ENCODE assay signal across 1 cellular context in genomic region chr3:127247292-127247691, GRCh38.
TF ChIP-seq lines count a peak whose summit lies in the region.

No MANE protein-coding gene starts in this region.

TF ChIP-seq in GM23338, 12 proteins besides CTCF, POLR2A, EP300 and RAD21 (continued from another document):
- TF ChIP-seq, protein P1, sequence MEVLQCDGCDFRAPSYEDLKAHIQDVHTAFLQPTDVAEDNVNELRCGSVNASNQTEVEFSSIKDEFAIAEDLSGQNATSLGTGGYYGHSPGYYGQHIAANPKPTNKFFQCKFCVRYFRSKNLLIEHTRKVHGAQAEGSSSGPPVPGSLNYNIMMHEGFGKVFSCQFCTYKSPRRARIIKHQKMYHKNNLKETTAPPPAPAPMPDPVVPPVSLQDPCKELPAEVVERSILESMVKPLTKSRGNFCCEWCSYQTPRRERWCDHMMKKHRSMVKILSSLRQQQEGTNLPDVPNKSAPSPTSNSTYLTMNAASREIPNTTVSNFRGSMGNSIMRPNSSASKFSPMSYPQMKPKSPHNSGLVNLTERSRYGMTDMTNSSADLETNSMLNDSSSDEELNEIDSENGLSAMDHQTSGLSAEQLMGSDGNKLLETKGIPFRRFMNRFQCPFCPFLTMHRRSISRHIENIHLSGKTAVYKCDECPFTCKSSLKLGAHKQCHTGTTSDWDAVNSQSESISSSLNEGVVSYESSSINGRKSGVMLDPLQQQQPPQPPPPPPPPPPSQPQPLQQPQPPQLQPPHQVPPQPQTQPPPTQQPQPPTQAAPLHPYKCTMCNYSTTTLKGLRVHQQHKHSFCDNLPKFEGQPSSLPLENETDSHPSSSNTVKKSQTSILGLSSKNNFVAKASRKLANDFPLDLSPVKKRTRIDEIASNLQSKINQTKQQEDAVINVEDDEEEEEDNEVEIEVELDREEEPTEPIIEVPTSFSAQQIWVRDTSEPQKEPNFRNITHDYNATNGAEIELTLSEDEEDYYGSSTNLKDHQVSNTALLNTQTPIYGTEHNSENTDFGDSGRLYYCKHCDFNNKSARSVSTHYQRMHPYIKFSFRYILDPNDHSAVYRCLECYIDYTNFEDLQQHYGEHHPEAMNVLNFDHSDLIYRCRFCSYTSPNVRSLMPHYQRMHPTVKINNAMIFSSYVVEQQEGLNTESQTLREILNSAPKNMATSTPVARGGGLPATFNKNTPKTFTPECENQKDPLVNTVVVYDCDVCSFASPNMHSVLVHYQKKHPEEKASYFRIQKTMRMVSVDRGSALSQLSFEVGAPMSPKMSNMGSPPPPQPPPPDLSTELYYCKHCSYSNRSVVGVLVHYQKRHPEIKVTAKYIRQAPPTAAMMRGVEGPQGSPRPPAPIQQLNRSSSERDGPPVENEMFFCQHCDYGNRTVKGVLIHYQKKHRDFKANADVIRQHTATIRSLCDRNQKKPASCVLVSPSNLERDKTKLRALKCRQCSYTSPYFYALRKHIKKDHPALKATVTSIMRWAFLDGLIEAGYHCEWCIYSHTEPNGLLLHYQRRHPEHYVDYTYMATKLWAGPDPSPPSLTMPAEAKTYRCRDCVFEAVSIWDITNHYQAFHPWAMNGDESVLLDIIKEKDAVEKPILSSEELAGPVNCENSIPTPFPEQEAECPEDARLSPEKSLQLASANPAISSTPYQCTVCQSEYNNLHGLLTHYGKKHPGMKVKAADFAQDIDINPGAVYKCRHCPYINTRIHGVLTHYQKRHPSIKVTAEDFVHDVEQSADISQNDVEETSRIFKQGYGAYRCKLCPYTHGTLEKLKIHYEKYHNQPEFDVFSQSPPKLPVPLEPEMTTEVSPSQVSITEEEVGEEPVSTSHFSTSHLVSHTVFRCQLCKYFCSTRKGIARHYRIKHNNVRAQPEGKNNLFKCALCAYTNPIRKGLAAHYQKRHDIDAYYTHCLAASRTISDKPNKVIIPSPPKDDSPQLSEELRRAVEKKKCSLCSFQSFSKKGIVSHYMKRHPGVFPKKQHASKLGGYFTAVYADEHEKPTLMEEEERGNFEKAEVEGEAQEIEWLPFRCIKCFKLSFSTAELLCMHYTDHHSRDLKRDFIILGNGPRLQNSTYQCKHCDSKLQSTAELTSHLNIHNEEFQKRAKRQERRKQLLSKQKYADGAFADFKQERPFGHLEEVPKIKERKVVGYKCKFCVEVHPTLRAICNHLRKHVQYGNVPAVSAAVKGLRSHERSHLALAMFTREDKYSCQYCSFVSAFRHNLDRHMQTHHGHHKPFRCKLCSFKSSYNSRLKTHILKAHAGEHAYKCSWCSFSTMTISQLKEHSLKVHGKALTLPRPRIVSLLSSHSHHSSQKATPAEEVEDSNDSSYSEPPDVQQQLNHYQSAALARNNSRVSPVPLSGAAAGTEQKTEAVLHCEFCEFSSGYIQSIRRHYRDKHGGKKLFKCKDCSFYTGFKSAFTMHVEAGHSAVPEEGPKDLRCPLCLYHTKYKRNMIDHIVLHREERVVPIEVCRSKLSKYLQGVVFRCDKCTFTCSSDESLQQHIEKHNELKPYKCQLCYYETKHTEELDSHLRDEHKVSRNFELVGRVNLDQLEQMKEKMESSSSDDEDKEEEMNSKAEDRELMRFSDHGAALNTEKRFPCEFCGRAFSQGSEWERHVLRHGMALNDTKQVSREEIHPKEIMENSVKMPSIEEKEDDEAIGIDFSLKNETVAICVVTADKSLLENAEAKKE (CRISPR knock-in tag; IDR thresholded peaks at IDR 0.05) = no peak
